17 cellular contexts compared by ENCODE assay signal in genomic region chr12:32322354-32322753, GRCh38.
A peak's percentile ranks its signal among the peaks of the same experiment; 100 is the strongest.
DNase-seq lines count a peak whose midpoint lies in the region; TF ChIP-seq lines count a peak whose summit lies in the region.
"Had no signal": no experiment of that assay in that cellular context is flagged by ENCODE, and none has a peak within 500 bp of the region (broad histone marks: within the 10 kb centered on the region; RNA-seq: fewer than 3 reads in every experiment).

No MANE protein-coding gene starts in this region.

- no peak overlapping the region for H3K27ac ChIP-seq in osteoblast (ENCODE audit: low read depth, low read length)
- H3K27ac ChIP-seq: BLaER1, GM23248 had no signal

- H3K36me3 ChIP-seq in osteoblast (ENCODE audit: insufficient read depth, low read length), result no peaks in the 10 kb centered on the region

- H3K79me2 ChIP-seq in osteoblast (ENCODE audit: insufficient read depth, low read length), result peaks cover 27% of the 10 kb centered on the region

- in situ Hi-C loops in G401 (cut with HindIII; ENCODE audit: low sequenced_read_pairs), result no loop called here

- no peak for TF ChIP-seq CTCF in nephron progenitor cell (IDR thresholded peaks at IDR 0.05)
- no peak for TF ChIP-seq CTCF in foreskin fibroblast (IDR thresholded peaks at IDR 0.05; ENCODE audit: low read depth, low read length)
- TF ChIP-seq CTCF in osteoblast (IDR thresholded peaks at IDR 0.05; ENCODE audit: extremely low read depth, low read depth, low read length), result no peak

- H2AFZ ChIP-seq in osteoblast (ENCODE audit: low read length), result no peak overlapping the region
- H2AFZ ChIP-seq: GM23248 had no signal

- peaks cover 10% of the 10 kb centered on the region for H3K4me1 Mint-ChIP-seq in nephron progenitor cell
- H3K4me1 Mint-ChIP-seq: CD8-positive, alpha-beta memory T cell had no signal

- H3K27me3 ChIP-seq in osteoblast (ENCODE audit: insufficient read depth, low read length), result no peaks in the 10 kb centered on the region
- H3K27me3 ChIP-seq: BLaER1 had no signal

- H3K9me3 ChIP-seq in osteoblast (ENCODE audit: low read depth, low read length), result no peaks in the 10 kb centered on the region
- H3K9me3 ChIP-seq: BLaER1, SK-N-SH had no signal

- peaks cover 7% of the 10 kb centered on the region for H3K27me3 Mint-ChIP-seq in nephron progenitor cell (ENCODE audit: low read depth, poor library complexity)
- H3K27me3 Mint-ChIP-seq: CD8-positive, alpha-beta memory T cell had no signal

- DNase-seq in NCI-H2029 (lab: John Stamatoyannopoulos, UW), result peak; percentile 14
- no peak for DNase-seq in NCI-H2029 treated with DMSO at 0.1 percent for 48 hours (lab: John Stamatoyannopoulos, UW)
- DNase-seq in G401 (ENCODE audit: low spot score), result peak; percentile 90
- DNase-seq in NCI-H69 (lab: John Stamatoyannopoulos, UW), result peak; percentile 81
- DNase-seq in nephron progenitor cell, result peak; percentile 5
- DNase-seq in foreskin fibroblast, result no peak
- DNase-seq in activated CD4-positive, alpha-beta T cell treated with anti-CD3 and anti-CD28 coated beads, Interleukin-2, amount 50 U/mL, for 4 hours, result no peak
- DNase-seq in osteoblast (ENCODE audit: insufficient read length, low spot score, missing footprints), result no peak
- DNase-seq: CD8-positive, alpha-beta memory T cell; DND-41; GF-D8; GM23248; KBM-7; NCI-H1436 treated with DMSO at 0.1 percent for 48 hours; Right ventricle myocardium superior; SK-N-SH had no signal

- no peaks in the 10 kb centered on the region for H3K4me1 ChIP-seq in osteoblast (ENCODE audit: insufficient read depth, low read length)
- H3K4me1 ChIP-seq: BLaER1 had no signal

- no peak overlapping the region for H3K4me3 Mint-ChIP-seq in nephron progenitor cell
- H3K4me3 Mint-ChIP-seq: CD8-positive, alpha-beta memory T cell had no signal

- no peak overlapping the region for H3K4me2 ChIP-seq in osteoblast (ENCODE audit: insufficient read depth, low read length)
- H3K4me2 ChIP-seq: BLaER1, SK-N-SH had no signal

- H3K9me3 Mint-ChIP-seq in nephron progenitor cell, result peaks cover 8% of the 10 kb centered on the region
- H3K9me3 Mint-ChIP-seq: CD8-positive, alpha-beta memory T cell had no signal

- no peak overlapping the region for H3K27ac Mint-ChIP-seq in nephron progenitor cell
- H3K27ac Mint-ChIP-seq: CD8-positive, alpha-beta memory T cell had no signal

- peaks cover 18% of the 10 kb centered on the region for H3K36me3 Mint-ChIP-seq in nephron progenitor cell (ENCODE audit: low read depth)

- peaks cover 7% of the 10 kb centered on the region for H4K20me1 ChIP-seq in osteoblast (ENCODE audit: insufficient read depth, low read length)
- H4K20me1 ChIP-seq: BLaER1 had no signal

- no peak overlapping the region for H3K4me3 ChIP-seq in foreskin fibroblast (ENCODE audit: low read depth in 1 of 2, low read length in 2 of 2)
- no peak overlapping the region for H3K4me3 ChIP-seq in osteoblast (ENCODE audit: insufficient read depth, low read length)
- H3K4me3 ChIP-seq: BLaER1, GM23248 had no signal

Comparison
In these comparisons a context has a peak if more than half of its experiments do, and no peak if none do; other contexts are left out.
1. DNase-seq: peak in NCI-H2029 (single experiment), G401 (single experiment), NCI-H69 (single experiment) and nephron progenitor cell (single experiment); none in NCI-H2029 treated with DMSO at 0.1 percent for 48 hours (single experiment), foreskin fibroblast (0 of 2), activated CD4-positive, alpha-beta T cell treated with anti-CD3 and anti-CD28 coated beads, Interleukin-2, amount 50 U/mL, for 4 hours (0 of 2) and osteoblast (single experiment).